22 cellular contexts compared by ENCODE assay signal in the genomic region with DNA sequence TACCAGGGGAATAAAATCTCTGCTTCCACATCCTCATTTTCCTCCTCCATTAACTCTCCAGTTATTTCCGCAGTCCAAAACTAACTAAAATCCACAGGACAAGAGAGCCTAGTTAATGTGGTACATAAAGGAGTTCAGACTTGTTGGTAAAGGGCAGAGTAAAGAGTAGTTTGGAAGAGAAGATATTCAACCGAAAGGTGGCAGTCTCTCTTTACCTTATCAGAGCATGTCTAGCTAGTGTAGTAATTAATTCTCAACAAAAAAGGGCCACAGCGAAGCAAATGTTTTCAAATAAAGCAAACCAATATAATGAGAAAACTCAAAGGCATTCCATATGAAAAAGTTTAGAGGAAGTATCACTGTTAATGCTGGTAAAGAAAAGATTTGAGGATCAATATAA.
DNase-seq lines count a peak whose midpoint lies in the region; ATAC-seq, FAIRE-seq and TF ChIP-seq lines count a peak whose summit lies in the region.
"Had no signal": no experiment of that assay in that cellular context is flagged by ENCODE, and none has a peak within 500 bp of the region (broad histone marks: within the 10 kb centered on the region; RNA-seq: fewer than 3 reads in every experiment).

No MANE protein-coding gene starts in this region.

- peaks cover 37% of the 10 kb centered on the region for H3K9me3 Mint-ChIP-seq in endodermal cell
- H3K9me3 Mint-ChIP-seq: activated B cell treated with CpG ODN at 0.5 μM for 24 hours; HFFc6; natural killer cell; stimulated activated naive B cell treated with anti-CD40 and anti-IgM and Interleukin-4, amounts not matched to agents 10 μg/mL and 1 μg/mL and 100 μg/mL, for 72 hours had no signal

- peak overlapping the region; percentile 7; the same call in 1 of the 2 replicates for H3K4me2 ChIP-seq in OCI-LY3 (ENCODE audit: low read length)

- DNase-seq in D721Med (ENCODE audit: insufficient read length, low spot score) (no peak), endodermal cell (no peak), DMS79 treated with DMSO at 0.1 percent for 48 hours (lab: John Stamatoyannopoulos, UW) (no peak)
- DNase-seq: activated B cell treated with CpG ODN at 0.5 μM for 24 hours; activated CD8-positive, alpha-beta T cell treated with anti-CD3 and anti-CD28 coated beads, Interleukin-2, amount 10 ng/mL, durations not matched to agents 7 days and 5 days; activated T-cell treated with anti-CD3 and anti-CD28 coated beads, Interleukin-2, amount 50 U/mL, for 48 hours; brain microvascular endothelial cell; dermis blood vessel endothelial cell; erythroblast; HFFc6; natural killer cell; NCI-H1048; NCI-H2081 treated with DMSO at 0.1 percent for 48 hours; NCI-H524; stimulated activated naive B cell treated with anti-CD40 and anti-IgM and Interleukin-4, amounts not matched to agents 10 μg/mL and 1 μg/mL and 100 μg/mL, for 72 hours; thyroid gland had no signal

- H3K36me3 Mint-ChIP-seq in endodermal cell (ENCODE audit: low read depth) = no peaks in the 10 kb centered on the region
- H3K36me3 Mint-ChIP-seq: activated naive CD8-positive, alpha-beta T cell; natural killer cell; stimulated activated naive B cell treated with anti-CD40 and anti-IgM and Interleukin-4, amounts not matched to agents 10 μg/mL and 1 μg/mL and 100 μg/mL, for 72 hours had no signal

- H3K27me3 Mint-ChIP-seq in endodermal cell (ENCODE audit: insufficient read depth) = no peaks in the 10 kb centered on the region
- H3K27me3 Mint-ChIP-seq: activated B cell treated with CpG ODN at 0.5 μM for 24 hours; activated naive CD8-positive, alpha-beta T cell; stimulated activated naive B cell treated with anti-CD40 and anti-IgM and Interleukin-4, amounts not matched to agents 10 μg/mL and 1 μg/mL and 100 μg/mL, for 72 hours had no signal

- H3K27ac Mint-ChIP-seq in endodermal cell = no peak overlapping the region
- H3K27ac Mint-ChIP-seq: activated B cell treated with CpG ODN at 0.5 μM for 24 hours; activated CD8-positive, alpha-beta T cell treated with anti-CD3 and anti-CD28 coated beads, Interleukin-2, amount 10 ng/mL, durations not matched to agents 7 days and 5 days; activated naive CD8-positive, alpha-beta T cell; HFFc6; natural killer cell; stimulated activated naive B cell treated with anti-CD40 and anti-IgM and Interleukin-4, amounts not matched to agents 10 μg/mL and 1 μg/mL and 100 μg/mL, for 72 hours had no signal

- H3K4me3 Mint-ChIP-seq in endodermal cell = no peak overlapping the region
- H3K4me3 Mint-ChIP-seq: activated B cell treated with CpG ODN at 0.5 μM for 24 hours; activated CD8-positive, alpha-beta T cell treated with anti-CD3 and anti-CD28 coated beads, Interleukin-2, amount 10 ng/mL, durations not matched to agents 7 days and 5 days; activated naive CD8-positive, alpha-beta T cell; HFFc6; natural killer cell; stimulated activated naive B cell treated with anti-CD40 and anti-IgM and Interleukin-4, amounts not matched to agents 10 μg/mL and 1 μg/mL and 100 μg/mL, for 72 hours had no signal

- H3K27ac ChIP-seq in OCI-LY3 (ENCODE audit: low read length) (no peak overlapping the region), endodermal cell (ENCODE audit: low read depth, low read length) (no peak overlapping the region)
- H3K27ac ChIP-seq: brain microvascular endothelial cell, thyroid gland had no signal

- no peaks in the 10 kb centered on the region for H3K79me2 ChIP-seq in OCI-LY3 (ENCODE audit: low read length)

- H3K4me1 ChIP-seq in OCI-LY3 (ENCODE audit: low read length) (peaks cover 27% of the 10 kb centered on the region), endodermal cell (ENCODE audit: control insufficient read depth, insufficient read depth, low read length) (no peaks in the 10 kb centered on the region)
- H3K4me1 ChIP-seq: thyroid gland had no signal

- H2AFZ ChIP-seq in OCI-LY3 (ENCODE audit: low read depth, low read length) = no peak overlapping the region

- H3K36me3 ChIP-seq in OCI-LY3 (replicated peaks; ENCODE audit: low read depth, low read length) = no peaks in the 10 kb centered on the region
- H3K36me3 ChIP-seq in endodermal cell (ENCODE audit: control insufficient read depth, insufficient read depth, low read length) = no peaks in the 10 kb centered on the region
- H3K36me3 ChIP-seq: brain microvascular endothelial cell, thyroid gland had no signal

- FAIRE-seq in D721Med (lab: Jason Lieb, UNC) = no peak

- H3K9me3 ChIP-seq in OCI-LY3 (ENCODE audit: insufficient read depth, low read length) (no peaks in the 10 kb centered on the region), endodermal cell (ENCODE audit: control insufficient read depth, low read length) (no peaks in the 10 kb centered on the region)
- H3K9me3 ChIP-seq: thyroid gland had no signal

- no peaks in the 10 kb centered on the region for H4K20me1 ChIP-seq in OCI-LY3 (ENCODE audit: insufficient read depth, low read length)

- H3K4me3 ChIP-seq in OCI-LY3 (ENCODE audit: low read length) = no peak overlapping the region
- H3K4me3 ChIP-seq in endodermal cell (ENCODE audit: low read length) = no peak overlapping the region
- H3K4me3 ChIP-seq: thyroid gland had no signal

- H3K9ac ChIP-seq in OCI-LY3 (ENCODE audit: low read length) = no peak overlapping the region
- H3K9ac ChIP-seq in endodermal cell (ENCODE audit: extremely low read depth, low read length, poor library complexity, severe bottlenecking) = no peak overlapping the region

- no CpG with 5 or more reads among the region's 3 CpGs for WGBS in endodermal cell (ENCODE audit: insufficient coverage in 1 of 2, insufficient read length in 1 of 2), 2 experiments

- ATAC-seq in GM18867 (IDR thresholded peaks at IDR 0.05; ENCODE audit: unreplicated experiment) (peak; percentile 60), HG02759 (IDR thresholded peaks at IDR 0.05; ENCODE audit: unreplicated experiment) (no peak), GM21619 (IDR thresholded peaks at IDR 0.05; ENCODE audit: unreplicated experiment) (no peak), GM21381 (IDR thresholded peaks at IDR 0.05; ENCODE audit: unreplicated experiment) (no peak)
- ATAC-seq: activated CD8-positive, alpha-beta T cell treated with anti-CD3 and anti-CD28 coated beads, Interleukin-2, amount 10 ng/mL, durations not matched to agents 7 days and 5 days; natural killer cell; stimulated activated naive B cell treated with anti-CD40 and anti-IgM and Interleukin-4, amounts not matched to agents 10 μg/mL and 1 μg/mL and 100 μg/mL, for 72 hours had no signal

- TF ChIP-seq CTCF in D721Med (IDR thresholded peaks at IDR 0.05; ENCODE audit: insufficient read depth, missing control alignments) (peak; percentile 0), OCI-LY3 (IDR thresholded peaks at IDR 0.05; ENCODE audit: low read depth, low read length) (peak; percentile 45), endodermal cell (conservative IDR thresholded peaks at IDR 0.05) (peak; percentile 70)

- peaks cover 8% of the 10 kb centered on the region for H3K4me1 Mint-ChIP-seq in endodermal cell
- H3K4me1 Mint-ChIP-seq: activated B cell treated with CpG ODN at 0.5 μM for 24 hours; natural killer cell; stimulated activated naive B cell treated with anti-CD40 and anti-IgM and Interleukin-4, amounts not matched to agents 10 μg/mL and 1 μg/mL and 100 μg/mL, for 72 hours had no signal

- peaks cover 9% of the 10 kb centered on the region for H3K27me3 ChIP-seq in OCI-LY3 (ENCODE audit: low read depth, low read length)
- no peaks in the 10 kb centered on the region for H3K27me3 ChIP-seq in endodermal cell (ENCODE audit: control insufficient read depth, insufficient read depth, low read length, poor library complexity, severe bottlenecking)
- H3K27me3 ChIP-seq: brain microvascular endothelial cell, thyroid gland had no signal

Comparison
In these comparisons a context has a peak if more than half of its experiments do, and no peak if none do; other contexts are left out.
1. CTCF ChIP-seq: peak in every context shown above with its lines; median percentile 70 in endodermal cell; 45 in OCI-LY3; 0 in D721Med.